In genomic region chr3:16897254-16897926, GRCh38 we compare ENCODE assay signal across 8 cellular contexts. TPM values are rescaled to one million over a fixed set of nuclear protein-coding genes. Genes with fewer than 3 reads are reported as not detected.
DNase-seq lines count a peak whose midpoint lies in the region; ATAC-seq and TF ChIP-seq lines count a peak whose summit lies in the region.

No MANE protein-coding gene starts in this region.

- intact Hi-C loops in MCF 10A (cut with micrococcal nuclease) = no loop called here

- H3K9me3 ChIP-seq in effector memory CD4-positive, alpha-beta T cell (ENCODE audit: control insufficient read depth, low read length) = no peaks in the 10 kb centered on the region

- no peaks in the 10 kb centered on the region for H3K27me3 ChIP-seq in effector memory CD4-positive, alpha-beta T cell (replicated peaks; ENCODE audit: control insufficient read depth, insufficient read depth, low read length, poor library complexity, severe bottlenecking)

- peaks cover 58% of the 10 kb centered on the region for H3K4me1 ChIP-seq in effector memory CD4-positive, alpha-beta T cell (ENCODE audit: control insufficient read depth, insufficient read depth, low read length, poor library complexity, severe bottlenecking)

- peak overlapping the region; percentile 69 for H3K27ac Mint-ChIP-seq in activated T-helper 17 cell treated with anti-CD3 and anti-CD28 coated beads, Interleukin-2, amount 50 U/mL, for 72 hours
- no peak overlapping the region for H3K27ac Mint-ChIP-seq in MCF 10A (ENCODE audit: low read depth, unreplicated experiment)

- no peak overlapping the region for H3K27ac ChIP-seq in effector memory CD4-positive, alpha-beta T cell (ENCODE audit: insufficient read depth, low read length, poor library complexity, severe bottlenecking)

- H3K36me3 Mint-ChIP-seq in activated T-helper 17 cell treated with anti-CD3 and anti-CD28 coated beads, Interleukin-2, amount 50 U/mL, for 72 hours (ENCODE audit: low read depth) = no peaks in the 10 kb centered on the region
- peaks cover 7% of the 10 kb centered on the region for H3K36me3 Mint-ChIP-seq in MCF 10A (ENCODE audit: insufficient read depth, unreplicated experiment)

- no peaks in the 10 kb centered on the region for H3K27me3 Mint-ChIP-seq in activated T-helper 17 cell treated with anti-CD3 and anti-CD28 coated beads, Interleukin-2, amount 50 U/mL, for 72 hours
- peaks cover 80% of the 10 kb centered on the region for H3K27me3 Mint-ChIP-seq in MCF 10A (ENCODE audit: insufficient read depth, unreplicated experiment)

- H3K36me3 ChIP-seq in effector memory CD4-positive, alpha-beta T cell (ENCODE audit: control insufficient read depth, insufficient read depth, low read length) = no peaks in the 10 kb centered on the region

- H3K4me1 Mint-ChIP-seq in activated T-helper 17 cell treated with anti-CD3 and anti-CD28 coated beads, Interleukin-2, amount 50 U/mL, for 72 hours = peaks cover 60% of the 10 kb centered on the region
- H3K4me1 Mint-ChIP-seq in MCF 10A (ENCODE audit: insufficient read depth, unreplicated experiment) = no peaks in the 10 kb centered on the region

- peak; percentile 63 for ATAC-seq in GM19452 (IDR thresholded peaks at IDR 0.05; ENCODE audit: unreplicated experiment)
- ATAC-seq in HG03460 (IDR thresholded peaks at IDR 0.05; ENCODE audit: unreplicated experiment) = peak; percentile 69
- ATAC-seq in activated T-helper 17 cell treated with anti-CD3 and anti-CD28 coated beads, Interleukin-2, amount 50 U/mL, for 72 hours (replicated peaks) = no peak

- POLR2A ChIA-PET in MCF 10A (lab: Yijun Ruan, JAX) = interaction anchor here (0.9 kb wide), 1 partner anchor 30 kb away, joined by 3 read pairs; no protein-coding TSS in a partner anchor

- TF ChIP-seq CTCF in MCF 10A (IDR thresholded peaks at IDR 0.05; ENCODE audit: unreplicated experiment) = no peak

- CTCF ChIA-PET in MCF 10A (lab: Yijun Ruan, JAX) = no interaction called here

- no TSS peak for BruUV-seq in MCF 10A (replicated peaks; lab: Mats Ljungman, UMichigan)

- no peak overlapping the region for H3K4me3 ChIP-seq in effector memory CD4-positive, alpha-beta T cell (ENCODE audit: insufficient read depth, low read depth, low read length, poor library complexity, severe bottlenecking)

- peak overlapping the region; percentile 60 for H3K4me3 Mint-ChIP-seq in activated T-helper 17 cell treated with anti-CD3 and anti-CD28 coated beads, Interleukin-2, amount 50 U/mL, for 72 hours
- H3K4me3 Mint-ChIP-seq in MCF 10A (ENCODE audit: unreplicated experiment) = no peak overlapping the region

- peak; percentile 87 for DNase-seq in EL
- peak; percentile 52 for DNase-seq in renal cortical epithelial cell (ENCODE audit: low read depth)
- DNase-seq in MCF 10A (ENCODE audit: unreplicated experiment) = no peak
- no peak for DNase-seq in HK-2 (ENCODE audit: unreplicated experiment)
- no peak for DNase-seq in effector memory CD4-positive, alpha-beta T cell

- H3K9me3 Mint-ChIP-seq in activated T-helper 17 cell treated with anti-CD3 and anti-CD28 coated beads, Interleukin-2, amount 50 U/mL, for 72 hours = no peaks in the 10 kb centered on the region
- no peaks in the 10 kb centered on the region for H3K9me3 Mint-ChIP-seq in MCF 10A (ENCODE audit: unreplicated experiment)

RNA-seq across cellular contexts. Expression of gene PLCL2, which starts 12.6 kb away (rescaled TPM):
- 10 to 100 TPM; 15.1 to 16.2 TPM for total RNA-seq in activated T-helper 17 cell treated with anti-CD3 and anti-CD28 coated beads, Interleukin-2, amount 50 U/mL, for 72 hours
- total RNA-seq in renal cortical epithelial cell (4.8 and 7.3 TPM in 2 replicates), MCF 10A (2022) (0.17 and 0.51 TPM in 2 replicates)

Comparison
In these comparisons a context has a peak if more than half of its experiments do, and no peak if none do; other contexts are left out.
1. DNase-seq: peak in EL (single experiment) and renal cortical epithelial cell (single experiment); none in MCF 10A (single experiment), HK-2 (single experiment) and effector memory CD4-positive, alpha-beta T cell (0 of 3).